In genomic region chr2:45935791-45936622, GRCh38 we compare ENCODE assay signal across 8 cellular contexts.
DNase-seq lines count a peak whose midpoint lies in the region; ATAC-seq and TF ChIP-seq lines count a peak whose summit lies in the region.

No MANE protein-coding gene starts in this region.

- ATAC-seq in GM21423 (IDR thresholded peaks at IDR 0.05; ENCODE audit: unreplicated experiment), result peak; percentile 56
- ATAC-seq in left ventricle myocardium superior, result peak; percentile 91
- no peak for ATAC-seq in HG03342 (IDR thresholded peaks at IDR 0.05; ENCODE audit: unreplicated experiment)

- POLR2A ChIA-PET in BJ (lab: Charles Lee), result interaction anchor here (0.6 kb wide), 1 partner anchor 24 kb away, joined by 3 read pairs; no protein-coding TSS in a partner anchor

- intact Hi-C loops in left ventricle myocardium superior (cut with micrococcal nuclease), result loop anchor here (5.0 kb wide), 1 partner anchor 294 kb away; no protein-coding TSS in a partner anchor

- H3K27ac ChIP-seq in SJCRH30, result peak overlapping the region; percentile 20; the same call in 1 of the 2 replicates

- DNase-seq in BJ (ENCODE audit: low read depth) (peak; percentile 94), NCI-H1048 (lab: John Stamatoyannopoulos, UW) (peak; percentile 16), SJCRH30 (peak; percentile 92 to 95), amygdala (lab: John Stamatoyannopoulos, UW) (peak in 54 of 56 donors; percentile 8 to 92 (median 57)), left ventricle myocardium superior (peak; percentile 94), putamen (ENCODE audit: low spot score) (peak; percentile 52)

- H3K4me3 ChIP-seq in BJ (ENCODE audit: low read depth, low read length), result no peak overlapping the region
- H3K4me3 ChIP-seq in SJCRH30, result no peak overlapping the region

- no peaks in the 10 kb centered on the region for H3K27me3 ChIP-seq in BJ (ENCODE audit: control insufficient read depth, insufficient read depth, low read length)
- no peaks in the 10 kb centered on the region for H3K27me3 ChIP-seq in SJCRH30

- H3K4me1 ChIP-seq in SJCRH30, result peaks cover 39% of the 10 kb centered on the region

- no peaks in the 10 kb centered on the region for H3K36me3 ChIP-seq in BJ (ENCODE audit: control insufficient read depth, insufficient read depth, low read length)
- no peaks in the 10 kb centered on the region for H3K36me3 ChIP-seq in SJCRH30

- H3K9me3 ChIP-seq in SJCRH30 (replicated peaks), result no peaks in the 10 kb centered on the region

- peak; percentile 78 for TF ChIP-seq CTCF in BJ (IDR thresholded peaks at IDR 0.05; ENCODE audit: insufficient read depth, low read depth, low read length)

- CTCF ChIA-PET in BJ (lab: Yijun Ruan, JAX), result interaction anchor here (0.6 to 3.6 kb wide), 14 partner anchors 10 to 301 kb away, joined by 3 to 18 read pairs (median 4); no protein-coding TSS in a partner anchor

Comparison
In these comparisons a context has a peak if more than half of its experiments do, and no peak if none do; other contexts are left out.
1. DNase-seq: peak in every context shown above with its lines; median percentile 94 in BJ; 94 in left ventricle myocardium superior; 94 in SJCRH30; 57 in amygdala; 52 in putamen; 16 in NCI-H1048.